In the genomic region with DNA sequence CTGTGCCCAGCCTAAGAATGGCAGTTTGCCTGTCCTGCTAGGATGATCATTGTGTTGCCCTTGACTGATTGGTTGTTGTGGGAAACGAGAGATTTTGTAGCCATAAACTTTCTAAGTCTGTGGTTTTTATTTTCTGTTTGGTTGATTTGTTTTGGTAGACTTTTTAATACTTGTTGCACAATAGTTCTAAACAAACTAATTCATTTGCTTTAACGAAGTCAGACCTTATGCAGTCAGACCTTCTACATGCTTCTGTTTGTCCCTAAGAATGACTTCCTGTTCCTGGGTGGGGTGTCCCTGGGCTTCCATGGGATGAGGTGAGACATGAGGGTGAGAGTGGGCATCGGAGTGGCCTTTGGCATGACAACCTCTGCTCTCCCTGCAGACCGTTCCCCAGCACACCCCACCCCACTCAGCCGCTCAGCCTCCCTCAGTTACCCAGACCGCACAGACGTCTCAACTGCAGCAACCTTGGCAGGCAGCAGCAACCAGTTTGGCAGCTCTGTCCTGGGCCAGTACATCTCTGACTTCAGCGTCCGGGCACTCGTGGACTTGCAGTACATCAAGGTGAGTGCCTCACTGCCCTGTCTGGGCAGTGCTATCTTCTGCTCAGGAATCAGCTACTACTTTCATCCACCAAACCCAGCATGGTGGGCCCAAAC, we compare ENCODE assay signal across 17 cellular contexts. TPM values are rescaled to one million over a fixed set of nuclear protein-coding genes. Genes with fewer than 3 reads are reported as not detected.
DNase-seq lines count a peak whose midpoint lies in the region; ATAC-seq and TF ChIP-seq lines count a peak whose summit lies in the region.
"Had no signal": no experiment of that assay in that cellular context is flagged by ENCODE, and none has a peak within 500 bp of the region (broad histone marks: within the 10 kb centered on the region; RNA-seq: fewer than 3 reads in every experiment).

No MANE protein-coding gene starts in this region.

- peaks cover 10% of the 10 kb centered on the region for H3K36me3 Mint-ChIP-seq in activated naive CD4-positive, alpha-beta T cell treated with anti-CD3 and anti-CD28 coated beads, Interleukin-2, amount 10 ng/mL, durations not matched to agents 7 days and 5 days
- H3K36me3 Mint-ChIP-seq in T-cell, result peaks cover 2% of the 10 kb centered on the region
- H3K36me3 Mint-ChIP-seq in stimulated activated naive B cell treated with anti-CD40 and anti-IgM and Interleukin-4, amounts not matched to agents 10 μg/mL and 1 μg/mL and 100 μg/mL, for 72 hours, result peaks cover 11 to 31% of the 10 kb centered on the region in 2 donors
- H3K36me3 Mint-ChIP-seq: activated naive CD4-positive, alpha-beta T cell treated with anti-CD3 and anti-CD28 coated beads, Interleukin-2, amount 50 U/mL, for 24 hours had no signal

- H2AK5ac ChIP-seq in trophoblast cell (ENCODE audit: low read length), result no peak overlapping the region

- H3K4me1 Mint-ChIP-seq in activated naive CD4-positive, alpha-beta T cell treated with anti-CD3 and anti-CD28 coated beads, Interleukin-2, amount 10 ng/mL, durations not matched to agents 7 days and 5 days, result peaks cover 20% of the 10 kb centered on the region
- H3K4me1 Mint-ChIP-seq in T-cell, result peaks cover 24 to 45% (median 44%) of the 10 kb centered on the region in 3 donors
- peaks cover 11 to 15% of the 10 kb centered on the region in 2 donors for H3K4me1 Mint-ChIP-seq in stimulated activated naive B cell treated with anti-CD40 and anti-IgM and Interleukin-4, amounts not matched to agents 10 μg/mL and 1 μg/mL and 100 μg/mL, for 72 hours

- no peak overlapping the region for H3K27ac ChIP-seq in sigmoid colon
- H3K27ac ChIP-seq in trophoblast cell (ENCODE audit: low read depth, low read length), result no peak overlapping the region
- H3K27ac ChIP-seq: right lobe of liver, WERI-Rb-1 had no signal

- no peak for TF ChIP-seq EP300 in sigmoid colon (IDR thresholded peaks at IDR 0.05)

- H2BK12ac ChIP-seq in trophoblast cell (ENCODE audit: low read length), result no peak overlapping the region

- no peak overlapping the region for H3K9ac ChIP-seq in trophoblast cell (ENCODE audit: low read length)

- no peak overlapping the region for H2AFZ ChIP-seq in trophoblast cell (ENCODE audit: insufficient read depth, low read length, poor library complexity)

- no peak overlapping the region for H3K18ac ChIP-seq in trophoblast cell (ENCODE audit: low read length)

- CTCF ChIA-PET in activated naive CD4-positive, alpha-beta T cell treated with anti-CD3 and anti-CD28 coated beads, Interleukin-2, amount 10 ng/mL, durations not matched to agents 7 days and 5 days (lab: Charles Lee), result interaction anchor here (2.2 kb wide), 1 partner anchor 8 kb away, joined by 10 read pairs; the partner anchor contains the start of gene CNNM3
- CTCF ChIA-PET in T-cell (lab: Charles Lee), result interaction anchor here in 1 of 2 donors (0.7 kb wide), 1 partner anchor 302 kb away, joined by 3 read pairs; no protein-coding TSS in a partner anchor

- TF ChIP-seq POLR2A in sigmoid colon (IDR thresholded peaks at IDR 0.05), result no peak

- H3K4me1 ChIP-seq in sigmoid colon (peaks cover 0 to 7% (median 0%) of the 10 kb centered on the region in 4 donors), trophoblast cell (ENCODE audit: control insufficient read depth in 1 of 2, insufficient read depth in 2 of 2, low read length in 2 of 2) (no peaks in the 10 kb centered on the region)
- H3K4me1 ChIP-seq: right lobe of liver had no signal

- peak overlapping the region; percentile 63 for H3K27ac Mint-ChIP-seq in activated naive CD4-positive, alpha-beta T cell treated with anti-CD3 and anti-CD28 coated beads, Interleukin-2, amount 10 ng/mL, durations not matched to agents 7 days and 5 days
- peak overlapping the region; percentile 97 to 100 for H3K27ac Mint-ChIP-seq in T-cell
- H3K27ac Mint-ChIP-seq in stimulated activated naive B cell treated with anti-CD40 and anti-IgM and Interleukin-4, amounts not matched to agents 10 μg/mL and 1 μg/mL and 100 μg/mL, for 72 hours, result no peak overlapping the region
- H3K27ac Mint-ChIP-seq: activated naive CD4-positive, alpha-beta T cell treated with anti-CD3 and anti-CD28 coated beads, Interleukin-2, amount 50 U/mL, for 24 hours had no signal

- no peaks in the 10 kb centered on the region for H3K79me2 ChIP-seq in trophoblast cell (ENCODE audit: control insufficient read depth, insufficient read depth, low read length, poor library complexity)

- WGBS in sigmoid colon, 2 donors, result 77 to 85% methylated on average over 10 of the region's 10 CpGs
- WGBS in trophoblast cell (ENCODE audit: extremely low coverage, insufficient coverage, insufficient read length), result no CpG with 5 or more reads among the region's 10 CpGs

- intact Hi-C loops in left ventricle myocardium superior (cut with micrococcal nuclease) (no loop called here), sigmoid colon (cut with DNase I) (no loop called here)

- H4K8ac ChIP-seq in trophoblast cell (ENCODE audit: low read depth, low read length), result no peak overlapping the region

- H3K23ac ChIP-seq in trophoblast cell (ENCODE audit: low read length), result no peak overlapping the region

- H4K91ac ChIP-seq in trophoblast cell (ENCODE audit: low read depth, low read length), result no peak overlapping the region

- H3K4me2 ChIP-seq in trophoblast cell (ENCODE audit: low read length), result no peak overlapping the region

- POLR2A ChIA-PET in T-cell (lab: Charles Lee), result no interaction called here

- ATAC-seq in T-cell (replicated peaks in 1 of 4), result no peak
- peak; percentile 75 for ATAC-seq in left ventricle myocardium superior
- no peak for ATAC-seq in stimulated activated naive B cell treated with anti-CD40 and anti-IgM and Interleukin-4, amounts not matched to agents 10 μg/mL and 1 μg/mL and 100 μg/mL, for 72 hours (replicated peaks)

- no peak overlapping the region for H3K14ac ChIP-seq in trophoblast cell (ENCODE audit: low read length)

- H3K4ac ChIP-seq in trophoblast cell (ENCODE audit: low read depth, low read length), result no peak overlapping the region

- H2BK5ac ChIP-seq in trophoblast cell (ENCODE audit: low read depth, low read length, poor library complexity), result no peak overlapping the region

- H3K4me3 ChIP-seq in sigmoid colon, result no peak overlapping the region
- H3K4me3 ChIP-seq in trophoblast cell (ENCODE audit: low read depth, low read length), result no peak overlapping the region
- H3K4me3 ChIP-seq: right lobe of liver had no signal

- no peak overlapping the region for H2BK120ac ChIP-seq in trophoblast cell (ENCODE audit: insufficient read depth, low read length, poor library complexity)

- no peak overlapping the region for H4K12ac ChIP-seq in trophoblast cell (ENCODE audit: low read depth, low read length)

- H3K27me3 ChIP-seq in sigmoid colon (no peaks in the 10 kb centered on the region), trophoblast cell (ENCODE audit: insufficient read depth, low read length) (no peaks in the 10 kb centered on the region)
- H3K27me3 ChIP-seq: right lobe of liver had no signal

- H3K4me3 Mint-ChIP-seq in activated naive CD4-positive, alpha-beta T cell treated with anti-CD3 and anti-CD28 coated beads, Interleukin-2, amount 10 ng/mL, durations not matched to agents 7 days and 5 days, result no peak overlapping the region
- H3K4me3 Mint-ChIP-seq in T-cell, result no peak overlapping the region
- no peak overlapping the region for H3K4me3 Mint-ChIP-seq in stimulated activated naive B cell treated with anti-CD40 and anti-IgM and Interleukin-4, amounts not matched to agents 10 μg/mL and 1 μg/mL and 100 μg/mL, for 72 hours
- H3K4me3 Mint-ChIP-seq: activated naive CD4-positive, alpha-beta T cell treated with anti-CD3 and anti-CD28 coated beads, Interleukin-2, amount 50 U/mL, for 24 hours had no signal

- no peaks in the 10 kb centered on the region for H3K79me1 ChIP-seq in trophoblast cell (ENCODE audit: low read length)

- no peaks in the 10 kb centered on the region for H3K27me3 Mint-ChIP-seq in activated naive CD4-positive, alpha-beta T cell treated with anti-CD3 and anti-CD28 coated beads, Interleukin-2, amount 10 ng/mL, durations not matched to agents 7 days and 5 days
- no peaks in the 10 kb centered on the region for H3K27me3 Mint-ChIP-seq in T-cell
- no peaks in the 10 kb centered on the region for H3K27me3 Mint-ChIP-seq in stimulated activated naive B cell treated with anti-CD40 and anti-IgM and Interleukin-4, amounts not matched to agents 10 μg/mL and 1 μg/mL and 100 μg/mL, for 72 hours
- H3K27me3 Mint-ChIP-seq: activated naive CD4-positive, alpha-beta T cell treated with anti-CD3 and anti-CD28 coated beads, Interleukin-2, amount 50 U/mL, for 24 hours had no signal

- DNase-seq in activated naive CD4-positive, alpha-beta T cell treated with anti-CD3 and anti-CD28 coated beads, Interleukin-2, amount 10 ng/mL, durations not matched to agents 7 days and 5 days, result no peak
- no peak for DNase-seq in activated naive CD4-positive, alpha-beta T cell treated with Interleukin-2 at 50 U/mL for 16 hours
- DNase-seq in T-cell (no peak), left ventricle myocardium superior (peak; percentile 75), sigmoid colon (peak; percentile 58), trophoblast cell (no peak), foreskin melanocyte (no peak)
- DNase-seq in stimulated activated naive B cell treated with anti-CD40 and anti-IgM and Interleukin-4, amounts not matched to agents 10 μg/mL and 1 μg/mL and 100 μg/mL, for 72 hours, result no peak
- DNase-seq: activated CD4-positive, alpha-beta T cell treated with anti-CD3 and anti-CD28 coated beads, Interleukin-2, amount 50 U/mL, for 48 hours; activated T-cell treated with anti-CD3 and anti-CD28 coated beads, Interleukin-2, amount 50 U/mL, for 1 hour; DMS53; effector memory CD4-positive, alpha-beta T cell; NCI-H1694 treated with DMSO at 0.1 percent for 48 hours; NCI-H774; right lobe of liver; WERI-Rb-1 had no signal

- TF ChIP-seq CTCF in sigmoid colon (IDR thresholded peaks at IDR 0.05), result no peak

- H3K36me3 ChIP-seq in sigmoid colon (peaks cover 0 to 21% (median 5%) of the 10 kb centered on the region in 4 donors), trophoblast cell (ENCODE audit: control insufficient read depth in 1 of 2, insufficient read depth in 2 of 2, low read length in 2 of 2) (peaks cover 9 to 19% of the 10 kb centered on the region in 2 experiments)
- H3K36me3 ChIP-seq: right lobe of liver had no signal

- H3K9me3 ChIP-seq in sigmoid colon (no peaks in the 10 kb centered on the region), trophoblast cell (ENCODE audit: insufficient read depth, low read depth, low read length) (peaks cover 3% of the 10 kb centered on the region)
- H3K9me3 ChIP-seq: right lobe of liver had no signal

- no peaks in the 10 kb centered on the region for H3K9me3 Mint-ChIP-seq in activated naive CD4-positive, alpha-beta T cell treated with anti-CD3 and anti-CD28 coated beads, Interleukin-2, amount 10 ng/mL, durations not matched to agents 7 days and 5 days
- no peaks in the 10 kb centered on the region for H3K9me3 Mint-ChIP-seq in T-cell
- H3K9me3 Mint-ChIP-seq in stimulated activated naive B cell treated with anti-CD40 and anti-IgM and Interleukin-4, amounts not matched to agents 10 μg/mL and 1 μg/mL and 100 μg/mL, for 72 hours, result no peaks in the 10 kb centered on the region
- H3K9me3 Mint-ChIP-seq: activated naive CD4-positive, alpha-beta T cell treated with anti-CD3 and anti-CD28 coated beads, Interleukin-2, amount 50 U/mL, for 24 hours had no signal

RNA-seq across cellular contexts. Expression of gene CNNM3, which starts 7.8 kb away (rescaled TPM):
- 10 to 100 TPM; 44.2 to 55.3 (median 48.0) TPM for total RNA-seq in T-cell
- total RNA-seq in left ventricle myocardium superior, result 16.8 TPM
- 10 to 100 TPM in 3 of 4 donors, 1 to 10 TPM in 1; 8.9 to 16.6 (median 11.8) TPM for total RNA-seq in sigmoid colon
- 10 to 100 TPM in 1 of 3 donors, 1 to 10 TPM in 2; 1.2 to 11.9 (median 1.2) TPM for polyA plus RNA-seq in sigmoid colon
- 13.3 and 13.9 TPM in 2 replicates for polyA plus RNA-seq in trophoblast cell (2013)

RNA-seq across cellular contexts. Expression of gene ANKRD23, which starts 35.5 kb away (rescaled TPM):
- 10 to 100 TPM; 10.1 to 19.5 (median 16.4) TPM for total RNA-seq in T-cell
- 5.5 TPM for total RNA-seq in left ventricle myocardium superior
- total RNA-seq in sigmoid colon, result 1 to 10 TPM; 1.8 to 5.5 (median 4.2) TPM
- polyA plus RNA-seq in sigmoid colon, result 1 to 10 TPM in 1 of 3 donors, under 1 TPM in 1, not detected in 1; 0.69 to 4.2 TPM
- 4.5 and 4.7 TPM in 2 replicates for polyA plus RNA-seq in trophoblast cell (2013)

RNA-seq across cellular contexts. Expression of gene CNNM4, which starts 47.6 kb away (rescaled TPM):
- total RNA-seq in T-cell, result 1 to 10 TPM; 5.3 to 9.4 (median 6.4) TPM
- total RNA-seq in left ventricle myocardium superior, result 30.8 TPM
- total RNA-seq in sigmoid colon, result 1 to 10 TPM; 2.3 to 6.6 (median 3.4) TPM
- polyA plus RNA-seq in sigmoid colon, result 10 to 100 TPM in 1 of 3 donors, 1 to 10 TPM in 2; 9.0 to 36.7 (median 9.2) TPM
- 43.0 and 44.4 TPM in 2 replicates for polyA plus RNA-seq in trophoblast cell (2013)

RNA-seq across cellular contexts. Expression of gene ANKRD39, which starts 49.5 kb away (rescaled TPM):
- total RNA-seq in T-cell, result 10 to 100 TPM; 16.9 to 25.0 (median 19.2) TPM
- 16.1 TPM for total RNA-seq in left ventricle myocardium superior
- total RNA-seq in sigmoid colon, result 10 to 100 TPM; 11.4 to 34.1 (median 26.1) TPM
- polyA plus RNA-seq in sigmoid colon, result 10 to 100 TPM; 12.5 to 14.8 (median 12.6) TPM
- polyA plus RNA-seq in trophoblast cell (2013), result 32.8 and 33.4 TPM in 2 replicates

Comparison
In these comparisons a context has a peak if more than half of its experiments do, and no peak if none do; other contexts are left out.
1. DNase-seq: peak in left ventricle myocardium superior (single experiment) and sigmoid colon (single experiment); none in activated naive CD4-positive, alpha-beta T cell treated with anti-CD3 and anti-CD28 coated beads, Interleukin-2, amount 10 ng/mL, durations not matched to agents 7 days and 5 days (single experiment), activated naive CD4-positive, alpha-beta T cell treated with Interleukin-2 at 50 U/mL for 16 hours (single experiment), T-cell (0 of 34), stimulated activated naive B cell treated with anti-CD40 and anti-IgM and Interleukin-4, amounts not matched to agents 10 μg/mL and 1 μg/mL and 100 μg/mL, for 72 hours (single experiment), trophoblast cell (0 of 2) and foreskin melanocyte (single experiment).